In the genomic region with DNA sequence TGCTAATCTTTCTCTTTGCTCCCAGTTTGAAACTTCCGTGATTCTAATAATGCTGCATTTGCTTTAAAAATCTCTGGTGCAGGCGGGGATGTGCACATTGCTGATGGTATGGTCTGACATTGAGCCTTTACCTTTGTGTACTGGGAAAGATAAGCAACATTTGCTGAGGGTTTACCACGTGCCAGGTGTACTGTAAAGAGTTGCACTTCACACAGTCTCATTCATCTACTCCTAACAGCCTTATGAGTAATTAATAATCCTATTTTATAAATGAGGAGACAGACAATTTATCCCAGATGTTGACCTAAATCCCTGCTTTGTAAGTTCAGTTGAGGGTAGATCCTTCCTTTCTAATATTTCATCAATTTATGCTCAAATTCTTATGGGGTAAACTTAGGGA, we compare ENCODE assay signal across 9 cellular contexts. TPM values are rescaled to one million over a fixed set of nuclear protein-coding genes. Genes with fewer than 3 reads are reported as not detected.
A peak's percentile ranks its signal among the peaks of the same experiment; 100 is the strongest.
DNase-seq lines count a peak whose midpoint lies in the region; ATAC-seq and TF ChIP-seq lines count a peak whose summit lies in the region.
"Had no signal": no experiment of that assay in that cellular context is flagged by ENCODE, and none has a peak within 500 bp of the region (broad histone marks: within the 10 kb centered on the region; RNA-seq: fewer than 3 reads in every experiment).

No MANE protein-coding gene starts in this region.

- H3K36me3 ChIP-seq in SJCRH30: no peaks in the 10 kb centered on the region
- H3K36me3 ChIP-seq: MG63 had no signal

- no peaks in the 10 kb centered on the region for H3K27me3 ChIP-seq in SJCRH30

- peaks cover 9% of the 10 kb centered on the region; the same call in 1 of the 2 replicates for H3K4me1 ChIP-seq in SJCRH30

- no peak for ATAC-seq in GM21447 (IDR thresholded peaks at IDR 0.05; ENCODE audit: unreplicated experiment)

- no peaks in the 10 kb centered on the region for H3K9me3 ChIP-seq in SJCRH30 (replicated peaks)
- H3K9me3 ChIP-seq: MG63 had no signal

- H3K27ac ChIP-seq in SJCRH30: no peak overlapping the region

- DNase-seq in NCI-H345 (lab: John Stamatoyannopoulos, UW) (peak; percentile 3), NCI-H345 treated with DMSO at 0.1 percent for 48 hours (lab: John Stamatoyannopoulos, UW; ENCODE audit: unreplicated experiment) (no peak), SJCRH30 (peak in 1 of 2 experiments; percentile 11), epithelial cell of esophagus (ENCODE audit: low read depth) (no peak), retinal pigment epithelial cell (ENCODE audit: low read depth) (no peak), HUDEP-2 (lab: John Stamatoyannopoulos, UW; ENCODE audit: unreplicated experiment in 76 of 76) (no peak), SW 1271 (lab: John Stamatoyannopoulos, UW) (no peak)

- TF ChIP-seq CTCF in epithelial cell of esophagus (IDR thresholded peaks at IDR 0.05; ENCODE audit: insufficient read depth, low read depth, low read length, missing control alignments) (no peak), retinal pigment epithelial cell (conservative IDR thresholded peaks at IDR 0.05; ENCODE audit: low read depth, low read length) (no peak)

- peak overlapping the region; percentile 74 for H3K4me3 ChIP-seq in SJCRH30
- H3K4me3 ChIP-seq in epithelial cell of esophagus (ENCODE audit: low read length): peak overlapping the region; percentile 32
- H3K4me3 ChIP-seq in retinal pigment epithelial cell (ENCODE audit: low read length): peak overlapping the region; percentile 74
- H3K4me3 ChIP-seq: MG63 had no signal

RNA-seq across cellular contexts. Expression of gene ADGRV1, which starts 0.7 kb away (rescaled TPM):
- 13.1 and 21.4 TPM in 2 replicates for total RNA-seq in SJCRH30 (2014; rRNA removed; shearing (Covaris generic))

RNA-seq across cellular contexts. Expression of gene LYSMD3, which starts 28.5 kb away (rescaled TPM):
- total RNA-seq in SJCRH30 (2014; rRNA removed; shearing (Covaris generic)): 15.3 and 15.5 TPM in 2 replicates
